ENCODE assay signal across 9 cellular contexts in the genomic region with DNA sequence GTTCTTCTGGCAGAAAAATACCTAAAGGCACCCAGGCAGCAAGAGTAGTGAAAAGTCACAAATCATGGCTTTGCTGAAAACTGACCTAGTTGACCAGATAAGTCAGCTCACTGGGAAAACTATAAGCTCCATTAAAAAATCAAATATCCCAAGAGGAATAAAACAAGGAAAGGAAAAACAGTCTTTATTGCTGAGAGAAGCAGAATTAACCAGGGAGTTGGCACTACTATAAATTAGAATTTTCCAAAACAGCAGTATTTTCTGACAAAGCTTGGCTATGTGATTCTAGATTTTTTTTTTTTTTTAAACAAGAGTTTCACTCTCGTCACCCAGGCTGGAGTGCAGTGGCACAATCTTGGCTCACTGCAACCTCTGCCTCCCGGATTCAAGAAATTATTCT. TPM values are rescaled to one million over a fixed set of nuclear protein-coding genes. Genes with fewer than 3 reads are reported as not detected.
"Had no signal": no experiment of that assay in that cellular context is flagged by ENCODE, and none has a peak within 500 bp of the region (broad histone marks: within the 10 kb centered on the region; RNA-seq: fewer than 3 reads in every experiment).

No MANE protein-coding gene starts in this region.

- FAIRE-seq: G401.6, GM12878, GM12891, GM12892, GM18507, GM19239 had no signal

- ATAC-seq: GM12878 had no signal

- DNase-seq: GDM1, GF-D8 had no signal

- H3K4me3 ChIP-seq: GM12878 had no signal

RNA-seq across cellular contexts. Expression of a gene that starts 12.6 kb away (rescaled TPM):
- total RNA-seq: G401, GM12878 had no signal
- polyA plus RNA-seq: GM12878 had no signal
